Comparison of ENCODE assay signal across 8 cellular contexts in the genomic region with DNA sequence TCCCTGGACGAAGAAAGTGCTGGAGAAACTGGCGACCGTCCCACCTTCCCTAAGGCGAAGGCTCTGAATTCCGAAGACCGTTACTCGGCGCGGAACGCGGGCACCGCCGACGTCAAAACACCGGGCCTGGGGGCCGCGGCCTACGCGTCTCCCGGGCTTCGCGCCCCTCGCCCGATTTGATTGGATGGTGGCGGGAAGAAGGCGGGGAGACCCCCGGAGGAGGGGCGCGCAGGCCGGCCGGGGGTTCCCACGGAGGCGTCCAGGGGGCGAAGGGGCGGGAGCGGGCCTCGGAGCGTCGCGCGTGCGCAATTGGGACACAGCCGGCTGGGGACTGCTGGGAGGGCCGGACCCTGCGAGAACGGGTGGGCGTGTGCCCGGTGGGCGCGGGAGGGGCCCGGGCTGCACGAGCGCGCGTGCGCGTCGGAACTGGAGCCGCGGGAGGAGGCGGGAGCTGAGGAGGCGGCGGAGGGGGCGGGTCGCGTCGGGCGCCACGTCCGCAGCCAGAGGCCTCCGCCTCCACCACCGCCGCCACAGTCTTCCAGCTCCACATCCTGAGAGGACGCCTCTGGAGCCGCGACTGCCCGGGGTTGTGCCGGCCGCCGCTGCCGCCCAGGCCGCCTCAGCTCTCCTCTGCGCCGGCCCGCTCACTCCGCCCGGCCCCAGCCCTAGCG. TPM values are rescaled to one million over a fixed set of nuclear protein-coding genes. Genes with fewer than 3 reads are reported as not detected.
DNase-seq lines count a peak whose midpoint lies in the region; TF ChIP-seq lines count a peak whose summit lies in the region.

A gene (plus strand): TSS at position 531 of the 671 bp plus-strand sequence. CDS start 11,210 bp downstream, outside the sequence.

- peaks cover 11% of the 10 kb centered on the region for H3K27me3 Mint-ChIP-seq in endothelial cell (ENCODE audit: unreplicated experiment)
- peaks cover 11% of the 10 kb centered on the region for H3K27me3 Mint-ChIP-seq in mesothelial cell of epicardium (ENCODE audit: low read depth)

- H3K36me3 Mint-ChIP-seq in endothelial cell (ENCODE audit: low read depth, unreplicated experiment) (no peaks in the 10 kb centered on the region), mesothelial cell of epicardium (no peaks in the 10 kb centered on the region)

- DNase-seq in COR-L47 (lab: John Stamatoyannopoulos, UW) (peak; percentile 93), GM20000 (ENCODE audit: low spot score) (peak; percentile 99), HT-29 (ENCODE audit: low spot score) (peak; percentile 74), NOMO-1 treated with DMSO at 0.1 percent for 48 hours (lab: John Stamatoyannopoulos, UW; ENCODE audit: unreplicated experiment) (peak; percentile 71), endothelial cell (ENCODE audit: low spot score) (peak; percentile 99), mesothelial cell of epicardium (ENCODE audit: low spot score in 2 of 2, unreplicated experiment in 2 of 2) (peak; percentile 97 to 98)
- peak; percentile 94 for DNase-seq in activated CD8-positive, alpha-beta memory T cell treated with anti-CD3 and anti-CD28 coated beads, Interleukin-2, amount 50 U/mL, for 4 hours
- peak; percentile 84 to 93 for DNase-seq in stimulated activated CD8-positive, alpha-beta memory T cell treated with anti-CD3 and anti-CD28 coated beads, Interleukin-15, amount 100 ng/mL, for 4 hours (ENCODE audit: low read depth in 2 of 2)

- H3K27ac Mint-ChIP-seq in endothelial cell (ENCODE audit: unreplicated experiment) (peak within 1 kb of the TSS; percentile 91), mesothelial cell of epicardium (peak within 1 kb of the TSS; percentile 98)

- TF ChIP-seq CTCF in GM20000 (IDR thresholded peaks at IDR 0.05; ENCODE audit: extremely low read depth, missing control alignments) (no peak), endothelial cell (IDR thresholded peaks at IDR 0.05; ENCODE audit: unreplicated experiment) (no peak), mesothelial cell of epicardium (IDR thresholded peaks at IDR 0.05; ENCODE audit: unreplicated experiment) (no peak)

- H3K9me3 Mint-ChIP-seq in endothelial cell (ENCODE audit: unreplicated experiment): no peaks in the 10 kb centered on the region
- no peaks in the 10 kb centered on the region for H3K9me3 Mint-ChIP-seq in mesothelial cell of epicardium

- H3K4me1 Mint-ChIP-seq in endothelial cell (ENCODE audit: unreplicated experiment) (peaks cover 13% of the 10 kb centered on the region), mesothelial cell of epicardium (peaks cover 28% of the 10 kb centered on the region)

- H3K4me3 Mint-ChIP-seq in endothelial cell (ENCODE audit: unreplicated experiment): peak within 1 kb of the TSS; percentile 100
- H3K4me3 Mint-ChIP-seq in mesothelial cell of epicardium: peak within 1 kb of the TSS; percentile 99

RNA-seq across cellular contexts. Expression of the gene that starts here (rescaled TPM):
- total RNA-seq in HT-29 (2014; rRNA removed; shearing (Covaris generic)): 13.1 and 14.5 TPM in 2 replicates
- total RNA-seq in endothelial cell (ENCODE audit: unreplicated experiment) (26.1 TPM), mesothelial cell of epicardium (73.0 to 76.2 TPM (median 76.1 TPM) in 3 replicates)

Comparison
In these comparisons a context has a peak if more than half of its experiments do, and no peak if none do; other contexts are left out.
1. Peak in every context shown above with its lines: DNase-seq.